18 cellular contexts compared by ENCODE assay signal in the genomic region with DNA sequence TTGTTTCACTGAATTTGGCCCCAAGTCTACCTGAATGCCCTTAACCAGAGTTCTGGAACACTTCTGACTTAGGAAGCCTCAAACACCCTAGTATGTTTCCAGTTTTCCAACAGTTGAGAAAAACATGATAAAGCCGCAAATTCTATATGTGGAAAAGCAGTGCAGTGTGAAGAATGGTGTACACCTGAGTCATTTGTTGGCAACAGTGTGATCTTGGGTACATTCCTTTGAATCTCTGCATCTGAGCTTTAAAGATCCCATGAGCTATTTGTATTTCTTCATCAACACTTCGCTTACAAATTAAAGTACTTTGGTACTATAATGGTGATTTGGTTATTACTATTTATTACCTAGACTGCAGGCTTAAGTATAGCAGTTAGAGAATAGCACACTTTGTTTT.
DNase-seq lines count a peak whose midpoint lies in the region; ATAC-seq and TF ChIP-seq lines count a peak whose summit lies in the region.
"Had no signal": no experiment of that assay in that cellular context is flagged by ENCODE, and none has a peak within 500 bp of the region (broad histone marks: within the 10 kb centered on the region; RNA-seq: fewer than 3 reads in every experiment).

No MANE protein-coding gene starts in this region.

- H2AFZ ChIP-seq in PC-3 (ENCODE audit: low read length) = no peak overlapping the region

- no peaks in the 10 kb centered on the region for H3K27me3 Mint-ChIP-seq in MCF 10A (ENCODE audit: insufficient read depth, unreplicated experiment)
- no peaks in the 10 kb centered on the region for H3K27me3 Mint-ChIP-seq in endothelial cell (ENCODE audit: unreplicated experiment)
- H3K27me3 Mint-ChIP-seq: CD4-positive, alpha-beta memory T cell had no signal

- H3K4me2 ChIP-seq in PC-3 (ENCODE audit: low read length) = no peak overlapping the region
- H3K4me2 ChIP-seq: BLaER1 had no signal

- TF ChIP-seq POLR2A in breast epithelium (IDR thresholded peaks at IDR 0.05) = no peak

- H3K4me1 Mint-ChIP-seq in MCF 10A (ENCODE audit: insufficient read depth, unreplicated experiment) (peaks cover 8% of the 10 kb centered on the region), endothelial cell (ENCODE audit: unreplicated experiment) (no peaks in the 10 kb centered on the region)
- H3K4me1 Mint-ChIP-seq: CD4-positive, alpha-beta memory T cell had no signal

- TF ChIP-seq CTCF in MCF 10A (IDR thresholded peaks at IDR 0.05; ENCODE audit: unreplicated experiment) (no peak), breast epithelium (IDR thresholded peaks at IDR 0.05) (no peak), PC-3 (conservative IDR thresholded peaks at IDR 0.05; ENCODE audit: low read depth, low read length) (no peak), endothelial cell (IDR thresholded peaks at IDR 0.05; ENCODE audit: unreplicated experiment) (no peak)

- CTCF ChIA-PET in MCF 10A (lab: Yijun Ruan, JAX) = no interaction called here
- CTCF ChIA-PET in PC-3 (lab: Charles Lee) = interaction anchor here (0.6 kb wide), 1 partner anchor 140 kb away, joined by 7 read pairs; no protein-coding TSS in a partner anchor

- H3K79me2 ChIP-seq in PC-3 (ENCODE audit: low read length) = no peaks in the 10 kb centered on the region

- H3F3A ChIP-seq in PC-3 (ENCODE audit: low read length, unreplicated experiment) = no peaks in the 10 kb centered on the region

- 0 out of 2 replicates have a peak, but pooled peaks have one; percentile 23 for ATAC-seq in PC-3
- ATAC-seq: HCT116, K562 had no signal

- no peak overlapping the region for H3K27ac Mint-ChIP-seq in MCF 10A (ENCODE audit: low read depth, unreplicated experiment)
- H3K27ac Mint-ChIP-seq in endothelial cell (ENCODE audit: unreplicated experiment) = no peak overlapping the region
- H3K27ac Mint-ChIP-seq: CD4-positive, alpha-beta memory T cell; HFFc6 had no signal

- H3K27ac ChIP-seq in breast epithelium (no peak overlapping the region), PC-3 (ENCODE audit: low read length) (no peak overlapping the region)
- H3K27ac ChIP-seq: BLaER1, HL-60 had no signal

- H3K4me3 ChIP-seq in breast epithelium = no peak overlapping the region
- no peak overlapping the region for H3K4me3 ChIP-seq in PC-3 (ENCODE audit: low read length)
- no peak overlapping the region for H3K4me3 ChIP-seq in HAP-1
- H3K4me3 ChIP-seq: BLaER1, K562 had no signal

- H3K36me3 ChIP-seq in breast epithelium (no peaks in the 10 kb centered on the region), PC-3 (ENCODE audit: low read depth, low read length) (no peaks in the 10 kb centered on the region), HAP-1 (replicated peaks) (no peaks in the 10 kb centered on the region)
- H3K36me3 ChIP-seq: BLaER1 had no signal

- H3K36me3 Mint-ChIP-seq in MCF 10A (ENCODE audit: insufficient read depth, unreplicated experiment) (no peaks in the 10 kb centered on the region), endothelial cell (ENCODE audit: low read depth, unreplicated experiment) (peaks cover 4% of the 10 kb centered on the region)
- H3K36me3 Mint-ChIP-seq: CD14-positive monocyte; CD4-positive, alpha-beta memory T cell had no signal

- H3K9me3 Mint-ChIP-seq in MCF 10A (ENCODE audit: unreplicated experiment) = no peaks in the 10 kb centered on the region
- H3K9me3 Mint-ChIP-seq in endothelial cell (ENCODE audit: unreplicated experiment) = no peaks in the 10 kb centered on the region
- H3K9me3 Mint-ChIP-seq: CD4-positive, alpha-beta memory T cell; HFFc6 had no signal

- no TSS peak for BruUV-seq in MCF 10A (replicated peaks; lab: Mats Ljungman, UMichigan)
- BruUV-seq in PC-3 (replicated peaks; lab: Mats Ljungman, UMichigan) = no TSS peak

- DNase-seq in MCF 10A (ENCODE audit: unreplicated experiment) (peak; percentile 15), breast epithelium (ENCODE audit: low spot score in 2 of 2) (no peak), PC-3 (peak; percentile 30), iris pigment epithelial cell (ENCODE audit: low read depth) (peak; percentile 45), endothelial cell (ENCODE audit: low spot score) (no peak), UCSD-AML1 (lab: John Stamatoyannopoulos, UW; ENCODE audit: unreplicated experiment) (no peak), NCI-H1092 treated with DMSO at 0.1 percent for 48 hours (lab: John Stamatoyannopoulos, UW) (no peak), HAP-1 (ENCODE audit: low spot score in 2 of 2) (no peak)
- DNase-seq: 8988T; CD4-positive, alpha-beta memory T cell; DMS79 treated with DMSO at 0.1 percent for 48 hours; EL; HFFc6 had no signal

- H3K27me3 ChIP-seq in breast epithelium (no peaks in the 10 kb centered on the region), PC-3 (ENCODE audit: low read length) (no peaks in the 10 kb centered on the region), HAP-1 (ENCODE audit: low read depth) (no peaks in the 10 kb centered on the region)
- H3K27me3 ChIP-seq: BLaER1 had no signal

- H4K20me1 ChIP-seq in PC-3 (ENCODE audit: low read length) = no peaks in the 10 kb centered on the region
- H4K20me1 ChIP-seq: BLaER1 had no signal

- intact Hi-C loops in MCF 10A (cut with micrococcal nuclease) = no loop called here
- intact Hi-C loops in breast epithelium (cut with DNase I; ENCODE audit: low total_unique reads) = no loop called here
- intact Hi-C loops in PC-3 (cut with micrococcal nuclease) = loop anchor here (2.0 kb wide), 1 partner anchor 31 kb away; no protein-coding TSS in a partner anchor

- no peaks in the 10 kb centered on the region for H3K9me3 ChIP-seq in breast epithelium
- no peaks in the 10 kb centered on the region for H3K9me3 ChIP-seq in PC-3 (ENCODE audit: low read length)
- H3K9me3 ChIP-seq in HAP-1 = no peaks in the 10 kb centered on the region
- H3K9me3 ChIP-seq: BLaER1 had no signal

- no peak overlapping the region for H3K4me3 Mint-ChIP-seq in MCF 10A (ENCODE audit: unreplicated experiment)
- H3K4me3 Mint-ChIP-seq in endothelial cell (ENCODE audit: unreplicated experiment) = no peak overlapping the region
- H3K4me3 Mint-ChIP-seq: CD14-positive monocyte; CD4-positive, alpha-beta memory T cell; HFFc6 had no signal

- H3K9ac ChIP-seq in PC-3 (ENCODE audit: low read length) = no peak overlapping the region
- H3K9ac ChIP-seq: BLaER1 had no signal

- in situ Hi-C loops in HAP-1 (cut with MboI; ENCODE audit: low sequenced_read_pairs) = no loop called here

- H3K4me1 ChIP-seq in breast epithelium (no peaks in the 10 kb centered on the region), PC-3 (ENCODE audit: insufficient read depth, low read length) (peaks cover 25% of the 10 kb centered on the region), HAP-1 (no peaks in the 10 kb centered on the region)
- H3K4me1 ChIP-seq: BLaER1 had no signal

- POLR2A ChIA-PET in MCF 10A (lab: Yijun Ruan, JAX) = no interaction called here
- POLR2A ChIA-PET in PC-3 (lab: Charles Lee; ENCODE audit: unreplicated experiment) = no interaction called here

- H3K9me2 ChIP-seq in PC-3 (replicated peaks; ENCODE audit: low read length) = no peaks in the 10 kb centered on the region

Comparison
In these comparisons a context has a peak if more than half of its experiments do, and no peak if none do; other contexts are left out.
1. DNase-seq: peak in MCF 10A (single experiment), PC-3 (single experiment) and iris pigment epithelial cell (single experiment); none in breast epithelium (0 of 2), endothelial cell (single experiment), UCSD-AML1 (single experiment), NCI-H1092 treated with DMSO at 0.1 percent for 48 hours (single experiment) and HAP-1 (0 of 2).